Comparison of ENCODE assay signal across 9 cellular contexts in genomic region chr2:120205901-120206581, GRCh38. TPM values are rescaled to one million over a fixed set of nuclear protein-coding genes. Genes with fewer than 3 reads are reported as not detected.
DNase-seq lines count a peak whose midpoint lies in the region; ATAC-seq, FAIRE-seq and TF ChIP-seq lines count a peak whose summit lies in the region.
"Had no signal": no experiment of that assay in that cellular context is flagged by ENCODE, and none has a peak within 500 bp of the region (broad histone marks: within the 10 kb centered on the region; RNA-seq: fewer than 3 reads in every experiment).

No MANE protein-coding gene starts in this region.

- in situ Hi-C loops in gastrocnemius medialis (cut with MboI; ENCODE audit: low sequenced_read_pairs in 4 of 4), result no loop called here

- FAIRE-seq in kidney (lab: Jason Lieb, UNC), result no peak

- ATAC-seq in activated CD8-positive, alpha-beta memory T cell treated with anti-CD3 and anti-CD28 coated beads, Interleukin-2, amount 10 ng/mL, durations not matched to agents 7 days and 5 days, result peak; percentile 67
- ATAC-seq in GM18867 (IDR thresholded peaks at IDR 0.05; ENCODE audit: unreplicated experiment) (no peak), GM18861 (IDR thresholded peaks at IDR 0.05; ENCODE audit: unreplicated experiment) (no peak), gastrocnemius medialis (no peak)

- peaks cover 8% of the 10 kb centered on the region for H3K4me1 Mint-ChIP-seq in activated CD8-positive, alpha-beta memory T cell treated with anti-CD3 and anti-CD28 coated beads, Interleukin-2, amount 10 ng/mL, durations not matched to agents 7 days and 5 days
- H3K4me1 Mint-ChIP-seq: central memory CD8-positive, alpha-beta T cell had no signal

- H3K27ac Mint-ChIP-seq in activated CD8-positive, alpha-beta memory T cell treated with anti-CD3 and anti-CD28 coated beads, Interleukin-2, amount 10 ng/mL, durations not matched to agents 7 days and 5 days, result no peak overlapping the region

- H3K4me1 ChIP-seq in kidney (ENCODE audit: control insufficient read depth in 1 of 2, insufficient read depth in 1 of 2, low read depth in 1 of 2, low read length in 2 of 2), result peaks cover 3 to 5% of the 10 kb centered on the region in 2 donors
- H3K4me1 ChIP-seq in gastrocnemius medialis, result peaks cover 0 to 7% of the 10 kb centered on the region in 2 donors

- H3K27ac ChIP-seq in C4-2B (no peak overlapping the region), kidney (ENCODE audit: low read depth in 2 of 2, low read length in 2 of 2) (no peak overlapping the region), gastrocnemius medialis (no peak overlapping the region)

- H3K36me3 ChIP-seq in kidney (ENCODE audit: control insufficient read depth in 1 of 2, insufficient read depth in 2 of 2, low read length in 2 of 2), result no peaks in the 10 kb centered on the region
- H3K36me3 ChIP-seq in gastrocnemius medialis, result no peaks in the 10 kb centered on the region

- no peaks in the 10 kb centered on the region for H3K27me3 Mint-ChIP-seq in activated CD8-positive, alpha-beta memory T cell treated with anti-CD3 and anti-CD28 coated beads, Interleukin-2, amount 10 ng/mL, durations not matched to agents 7 days and 5 days
- H3K27me3 Mint-ChIP-seq: central memory CD8-positive, alpha-beta T cell had no signal

- TF ChIP-seq CTCF in C4-2B (conservative IDR thresholded peaks at IDR 0.05), result peak; percentile 55
- TF ChIP-seq CTCF in kidney (IDR thresholded peaks at IDR 0.05; ENCODE audit: borderline replicate concordance, extremely low read depth, insufficient read depth), result peak; percentile 8
- TF ChIP-seq CTCF in gastrocnemius medialis (IDR thresholded peaks at IDR 0.05 in 4 of 5, conservative IDR thresholded peaks at IDR 0.05 in 1 of 5), result peak in 2 of 5 experiments; percentile 43 to 54

- H3K4me3 ChIP-seq in kidney (ENCODE audit: low read length in 2 of 2) (no peak overlapping the region), gastrocnemius medialis (no peak overlapping the region)

- TF ChIP-seq POLR2A in gastrocnemius medialis (IDR thresholded peaks at IDR 0.05), result no peak

- CTCF ChIA-PET in activated CD8-positive, alpha-beta memory T cell treated with anti-CD3 and anti-CD28 coated beads, Interleukin-2, amount 10 ng/mL, durations not matched to agents 7 days and 5 days (lab: Charles Lee), result interaction anchor here (0.7 to 5.1 kb wide), 5 partner anchors 15 to 107 kb away, joined by 3 to 51 read pairs (median 3); no protein-coding TSS in a partner anchor

- no peak overlapping the region for H3K9ac ChIP-seq in kidney (ENCODE audit: low read length in 2 of 2)

- no peaks in the 10 kb centered on the region for H3K9me3 Mint-ChIP-seq in activated CD8-positive, alpha-beta memory T cell treated with anti-CD3 and anti-CD28 coated beads, Interleukin-2, amount 10 ng/mL, durations not matched to agents 7 days and 5 days (ENCODE audit: low read depth)
- H3K9me3 Mint-ChIP-seq: central memory CD8-positive, alpha-beta T cell had no signal

- DNase-seq in HCEC 1CT (peak; percentile 6), kidney (no peak), posterior vena cava (ENCODE audit: low spot score) (no peak), gastrocnemius medialis (no peak)
- peak; percentile 68 for DNase-seq in activated CD8-positive, alpha-beta memory T cell treated with anti-CD3 and anti-CD28 coated beads, Interleukin-2, amount 10 ng/mL, durations not matched to agents 7 days and 5 days

- no peaks in the 10 kb centered on the region for H3K9me3 ChIP-seq in kidney (ENCODE audit: control insufficient read depth in 1 of 2, low read length in 2 of 2)
- no peaks in the 10 kb centered on the region for H3K9me3 ChIP-seq in gastrocnemius medialis

- no peak overlapping the region for H3K4me3 Mint-ChIP-seq in activated CD8-positive, alpha-beta memory T cell treated with anti-CD3 and anti-CD28 coated beads, Interleukin-2, amount 10 ng/mL, durations not matched to agents 7 days and 5 days
- H3K4me3 Mint-ChIP-seq: central memory CD8-positive, alpha-beta T cell had no signal

- intact Hi-C loops in kidney (cut with DNase I) (no loop called here), posterior vena cava (cut with DNase I) (no loop called here), gastrocnemius medialis (cut with DNase I; ENCODE audit: low total_unique reads) (loop anchor here (1.0 kb wide), 1 partner anchor 107 kb away; no protein-coding TSS in a partner anchor)

- no peaks in the 10 kb centered on the region for H3K27me3 ChIP-seq in gastrocnemius medialis

- no peaks in the 10 kb centered on the region for H3K36me3 Mint-ChIP-seq in activated CD8-positive, alpha-beta memory T cell treated with anti-CD3 and anti-CD28 coated beads, Interleukin-2, amount 10 ng/mL, durations not matched to agents 7 days and 5 days

RNA-seq across cellular contexts. Expression of gene TMEM185B, which starts 17.2 kb away (rescaled TPM):
- 10 to 100 TPM; 20.3 to 21.4 TPM for total RNA-seq in activated CD8-positive, alpha-beta memory T cell treated with anti-CD3 and anti-CD28 coated beads, Interleukin-2, amount 10 ng/mL, durations not matched to agents 7 days and 5 days
- total RNA-seq in kidney (28.1 TPM), posterior vena cava (10 to 100 TPM; 16.0 to 22.7 TPM), gastrocnemius medialis (10 to 100 TPM; 10.8 to 23.5 (median 15.4) TPM)
- 8.0 TPM for polyA plus RNA-seq in kidney (ENCODE audit: insufficient read depth, low read depth, low replicate concordance)

RNA-seq across cellular contexts. Expression of gene RALB, which starts 46.6 kb away (rescaled TPM):
- total RNA-seq in activated CD8-positive, alpha-beta memory T cell treated with anti-CD3 and anti-CD28 coated beads, Interleukin-2, amount 10 ng/mL, durations not matched to agents 7 days and 5 days, result 10 to 100 TPM; 36.7 to 41.8 TPM
- total RNA-seq in kidney, result 64.5 TPM
- 58.5 TPM for polyA plus RNA-seq in kidney (ENCODE audit: insufficient read depth, low read depth, low replicate concordance)
- total RNA-seq in posterior vena cava, result 10 to 100 TPM; 42.5 to 55.0 TPM
- 10 to 100 TPM; 20.1 to 45.0 (median 30.4) TPM for total RNA-seq in gastrocnemius medialis

Comparison
In these comparisons a context has a peak if more than half of its experiments do, and no peak if none do; other contexts are left out.
1. DNase-seq: peak in HCEC 1CT (single experiment) and activated CD8-positive, alpha-beta memory T cell treated with anti-CD3 and anti-CD28 coated beads, Interleukin-2, amount 10 ng/mL, durations not matched to agents 7 days and 5 days (single experiment); none in kidney (single experiment), posterior vena cava (single experiment) and gastrocnemius medialis (0 of 2).